ENCODE assay signal across 8 cellular contexts in the genomic region with DNA sequence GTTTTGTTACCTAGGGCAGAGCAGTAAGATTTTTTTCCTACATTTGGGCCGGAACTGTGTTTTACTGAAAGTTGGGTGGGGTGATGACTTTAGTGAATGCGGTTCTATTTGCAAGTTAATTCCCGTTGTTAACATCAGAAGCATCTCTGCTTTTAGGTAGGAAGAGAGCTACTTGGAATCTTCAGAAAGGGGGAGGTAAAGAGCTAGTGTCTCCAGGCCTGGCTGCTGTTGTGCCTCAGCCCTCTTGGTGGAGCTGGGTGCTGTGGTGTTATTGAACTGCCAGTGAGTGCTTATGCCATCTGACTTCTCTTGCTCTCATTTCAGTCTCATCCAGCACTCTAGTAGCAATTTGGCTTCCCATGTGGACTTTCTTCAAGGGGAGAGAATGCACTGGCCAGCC. TPM values are rescaled to one million over a fixed set of nuclear protein-coding genes. Genes with fewer than 3 reads are reported as not detected.
DNase-seq lines count a peak whose midpoint lies in the region; ATAC-seq and TF ChIP-seq lines count a peak whose summit lies in the region.

No MANE protein-coding gene starts in this region.

- H3K36me3 Mint-ChIP-seq in activated T-helper 2 cell treated with anti-CD3 and anti-CD28 coated beads, Interferon-gamma antibody, Interleukin-2, Interleukin-4, amounts not matched to agents 10 μg/mL and 5 μg/mL and 100 μg/mL, durations not matched to agents 14 hours and 24 hours and 36 hours (ENCODE audit: low read depth) = peaks cover 39% of the 10 kb centered on the region

- H3K27me3 Mint-ChIP-seq in activated T-helper 2 cell treated with anti-CD3 and anti-CD28 coated beads, Interferon-gamma antibody, Interleukin-2, Interleukin-4, amounts not matched to agents 10 μg/mL and 5 μg/mL and 100 μg/mL, durations not matched to agents 14 hours and 24 hours and 36 hours (ENCODE audit: low read depth) = no peaks in the 10 kb centered on the region

- no peak overlapping the region for H3K27ac ChIP-seq in suprapubic skin

- DNase-seq in D341Med (ENCODE audit: low spot score) = peak; percentile 52
- peak; percentile 60 for DNase-seq in HT1080 (ENCODE audit: low read depth)
- DNase-seq in activated T-helper 2 cell treated with anti-CD3 and anti-CD28 coated beads, Interferon-gamma antibody, Interleukin-2, Interleukin-4, amounts not matched to agents 10 μg/mL and 5 μg/mL and 100 μg/mL, durations not matched to agents 14 hours and 24 hours and 36 hours (ENCODE audit: low spot score) = no peak
- DNase-seq in iris pigment epithelial cell (ENCODE audit: low read depth) = peak; percentile 49
- DNase-seq in suprapubic skin (ENCODE audit: low spot score in 2 of 2) = no peak
- no peak for DNase-seq in activated CD4-positive, CD25-positive, alpha-beta regulatory T cell treated with anti-CD3 and anti-CD28 coated beads, Interleukin-2, amount 50 U/mL, for 72 hours
- DNase-seq in NCI-H1048 (lab: John Stamatoyannopoulos, UW) = no peak

- H3K36me3 ChIP-seq in suprapubic skin = peaks cover 47% of the 10 kb centered on the region

- H3K27ac Mint-ChIP-seq in activated T-helper 2 cell treated with anti-CD3 and anti-CD28 coated beads, Interferon-gamma antibody, Interleukin-2, Interleukin-4, amounts not matched to agents 10 μg/mL and 5 μg/mL and 100 μg/mL, durations not matched to agents 14 hours and 24 hours and 36 hours = peak overlapping the region; percentile 40

- no peak for ATAC-seq in HG02623 (IDR thresholded peaks at IDR 0.05; ENCODE audit: unreplicated experiment)

- no peak for TF ChIP-seq POLR2A in suprapubic skin (IDR thresholded peaks at IDR 0.05)

- WGBS in suprapubic skin = 57% methylated on average over 3 of the region's 3 CpGs

- no peaks in the 10 kb centered on the region for H3K27me3 ChIP-seq in suprapubic skin

- H3K4me1 ChIP-seq in suprapubic skin = peaks cover 41% of the 10 kb centered on the region

- TF ChIP-seq CTCF in suprapubic skin (IDR thresholded peaks at IDR 0.05) = peak in 1 of 2 donors; percentile 31

- no peak overlapping the region for H3K4me3 ChIP-seq in suprapubic skin

- no peaks in the 10 kb centered on the region for H3K9me3 Mint-ChIP-seq in activated T-helper 2 cell treated with anti-CD3 and anti-CD28 coated beads, Interferon-gamma antibody, Interleukin-2, Interleukin-4, amounts not matched to agents 10 μg/mL and 5 μg/mL and 100 μg/mL, durations not matched to agents 14 hours and 24 hours and 36 hours

- no peak overlapping the region for H3K4me3 Mint-ChIP-seq in activated T-helper 2 cell treated with anti-CD3 and anti-CD28 coated beads, Interferon-gamma antibody, Interleukin-2, Interleukin-4, amounts not matched to agents 10 μg/mL and 5 μg/mL and 100 μg/mL, durations not matched to agents 14 hours and 24 hours and 36 hours (ENCODE audit: low read depth)

- intact Hi-C loops in activated T-helper 2 cell treated with anti-CD3 and anti-CD28 coated beads, Interferon-gamma antibody, Interleukin-2, Interleukin-4, amounts not matched to agents 10 μg/mL and 5 μg/mL and 100 μg/mL, durations not matched to agents 14 hours and 24 hours and 36 hours (cut with micrococcal nuclease) = loop anchor here (5.0 kb wide), 2 partner anchors 201 to 294 kb away; a partner anchor contains a TSS

- TF ChIP-seq EP300 in suprapubic skin (IDR thresholded peaks at IDR 0.05) = no peak

- peaks cover 29% of the 10 kb centered on the region for H3K4me1 Mint-ChIP-seq in activated T-helper 2 cell treated with anti-CD3 and anti-CD28 coated beads, Interferon-gamma antibody, Interleukin-2, Interleukin-4, amounts not matched to agents 10 μg/mL and 5 μg/mL and 100 μg/mL, durations not matched to agents 14 hours and 24 hours and 36 hours (ENCODE audit: low read depth)

- no peaks in the 10 kb centered on the region for H3K9me3 ChIP-seq in suprapubic skin

RNA-seq across cellular contexts. Expression of a gene that starts 3.4 kb away (rescaled TPM):
- 17.2 and 19.9 TPM in 2 replicates for total RNA-seq in HT1080 (2014; rRNA removed; shearing (Covaris generic))
- polyA plus RNA-seq in HT1080 (2015; cell fraction: cytosol; rRNA removed) = 10.0 and 10.8 TPM in 2 replicates
- polyA plus RNA-seq in HT1080 (2015; cell fraction: nucleus; rRNA removed) = 22.3 and 25.2 TPM in 2 replicates
- 28.0 and 31.5 TPM in 2 replicates for total RNA-seq in activated T-helper 2 cell treated with anti-CD3 and anti-CD28 coated beads, Interferon-gamma antibody, Interleukin-2, Interleukin-4, amounts not matched to agents 10 μg/mL and 5 μg/mL and 100 μg/mL, durations not matched to agents 14 hours and 24 hours and 36 hours
- total RNA-seq in suprapubic skin = 10 to 100 TPM; 32.4 to 61.0 (median 45.1) TPM

RNA-seq across cellular contexts. Expression of a gene that starts 54.0 kb away (rescaled TPM):
- 11.6 and 14.1 TPM in 2 replicates for total RNA-seq in HT1080 (2014; rRNA removed; shearing (Covaris generic))
- polyA plus RNA-seq in HT1080 (2015; cell fraction: cytosol; rRNA removed) = 21.3 and 24.6 TPM in 2 replicates
- polyA plus RNA-seq in HT1080 (2015; cell fraction: nucleus; rRNA removed) = 28.4 and 29.2 TPM in 2 replicates
- total RNA-seq in activated T-helper 2 cell treated with anti-CD3 and anti-CD28 coated beads, Interferon-gamma antibody, Interleukin-2, Interleukin-4, amounts not matched to agents 10 μg/mL and 5 μg/mL and 100 μg/mL, durations not matched to agents 14 hours and 24 hours and 36 hours = 22.0 and 26.1 TPM in 2 replicates
- total RNA-seq in suprapubic skin = 10 to 100 TPM in 2 of 4 donors, 1 to 10 TPM in 2; 6.3 to 21.0 (median 9.9) TPM

Comparison
In these comparisons a context has a peak if more than half of its experiments do, and no peak if none do; other contexts are left out.
1. DNase-seq: peak in D341Med (single experiment), HT1080 (single experiment) and iris pigment epithelial cell (single experiment); none in activated T-helper 2 cell treated with anti-CD3 and anti-CD28 coated beads, Interferon-gamma antibody, Interleukin-2, Interleukin-4, amounts not matched to agents 10 μg/mL and 5 μg/mL and 100 μg/mL, durations not matched to agents 14 hours and 24 hours and 36 hours (single experiment), suprapubic skin (0 of 2), activated CD4-positive, CD25-positive, alpha-beta regulatory T cell treated with anti-CD3 and anti-CD28 coated beads, Interleukin-2, amount 50 U/mL, for 72 hours (single experiment) and NCI-H1048 (single experiment).